In the genomic region with DNA sequence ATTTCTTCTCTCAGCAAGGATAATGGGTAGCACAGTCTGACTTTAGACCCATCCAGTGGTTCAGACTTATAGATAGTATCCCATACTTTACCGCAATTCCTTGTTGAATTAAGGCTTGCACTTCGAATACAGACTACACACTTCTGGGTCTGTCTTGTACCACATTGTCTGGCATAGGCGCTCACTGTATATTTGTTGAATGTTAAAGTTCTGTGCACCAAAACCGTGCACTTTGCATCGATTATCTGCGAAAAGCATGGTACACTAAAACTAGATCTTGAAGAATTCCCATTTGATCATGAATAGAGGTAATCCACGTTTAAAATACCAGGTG, we compare ENCODE assay signal across 1 cellular context.
A peak's percentile ranks its signal among the peaks of the same experiment; 100 is the strongest.
TF ChIP-seq lines count a peak whose summit lies in the region.

No MANE protein-coding gene starts in this region.

TF ChIP-seq in HepG2, 621 proteins besides CTCF, POLR2A, EP300 and RAD21:
- TF ChIP-seq ZSCAN21 (CRISPR knock-in tag; IDR thresholded peaks at IDR 0.05; ENCODE audit: borderline replicate concordance) (no peak), GZF1 (CRISPR knock-in tag; IDR thresholded peaks at IDR 0.05) (peak; percentile 64; the same call in 1 of the 2 replicates), CCAR2 (optimal IDR thresholded peaks at IDR 0.05; ENCODE audit: low read depth, low read length) (no peak), ZNF597 (CRISPR knock-in tag; IDR thresholded peaks at IDR 0.05) (no peak), CEBPG (CRISPR knock-in tag; IDR thresholded peaks at IDR 0.05) (peak; percentile 77; the same call in 1 of the 2 replicates), ZMYM4 (CRISPR knock-in tag; IDR thresholded peaks at IDR 0.05) (no peak), ZNF768 (CRISPR knock-in tag; IDR thresholded peaks at IDR 0.05) (no peak)
TF ChIP-seq in HepG2: peak in this region for 2.
